Comparison of ENCODE assay signal across 8 cellular contexts in genomic region chr16:807345-808251, GRCh38. TPM values are rescaled to one million over a fixed set of nuclear protein-coding genes. Genes with fewer than 3 reads are reported as not detected.
DNase-seq lines count a peak whose midpoint lies in the region; ATAC-seq and TF ChIP-seq lines count a peak whose summit lies in the region.

No MANE protein-coding gene starts in this region.

- ATAC-seq in HG02571 (IDR thresholded peaks at IDR 0.05; ENCODE audit: unreplicated experiment) (peak; percentile 85), T-cell (replicated peaks in 1 of 4) (peak; percentile 88 to 96 (median 94)), left cardiac atrium (peak; percentile 99), upper lobe of left lung (ENCODE audit: low FRiP score in 2 of 2) (peak; percentile 94 to 97)

- TF ChIP-seq CTCF in GM06990 (IDR thresholded peaks at IDR 0.05; ENCODE audit: insufficient read depth, low read length, poor library complexity, severe bottlenecking) (no peak), upper lobe of left lung (IDR thresholded peaks at IDR 0.05) (peak in 2 of 6 experiments; percentile 17 to 20)

- peak overlapping the region; percentile 95 to 96 for H3K27ac Mint-ChIP-seq in T-cell

- H3K9me3 Mint-ChIP-seq in T-cell: no peaks in the 10 kb centered on the region

- no peaks in the 10 kb centered on the region for H3K36me3 Mint-ChIP-seq in T-cell

- CTCF ChIA-PET in T-cell (lab: Charles Lee): no interaction called here

- TF ChIP-seq EP300 in upper lobe of left lung (IDR thresholded peaks at IDR 0.05): no peak

- POLR2A ChIA-PET in T-cell (lab: Charles Lee): interaction anchor here in 1 of 2 donors (0.8 kb wide), 1 partner anchor 92 kb away, joined by 4 read pairs; no protein-coding TSS in a partner anchor

- peak overlapping the region; percentile 92 to 97 (median 95) for H3K27ac ChIP-seq in upper lobe of left lung

- H3K4me1 Mint-ChIP-seq in T-cell: peaks cover 11 to 17% (median 12%) of the 10 kb centered on the region in 3 donors

- peaks cover 0 to 3% (median 0%) of the 10 kb centered on the region in 4 donors for H3K9me3 ChIP-seq in upper lobe of left lung

- no peaks in the 10 kb centered on the region for H3K27me3 ChIP-seq in GM06990 (replicated peaks; ENCODE audit: control insufficient read depth, insufficient read depth, low read length)
- no peaks in the 10 kb centered on the region for H3K27me3 ChIP-seq in upper lobe of left lung

- no peaks in the 10 kb centered on the region; the same call in 1 of the 2 replicates for H3K36me3 ChIP-seq in GM06990 (ENCODE audit: control insufficient read depth, insufficient read depth, low read length)
- H3K36me3 ChIP-seq in upper lobe of left lung: no peaks in the 10 kb centered on the region

- 1 to 51% methylated on average over 43 to 71 of the region's 91 CpGs for WGBS in upper lobe of left lung, 2 donors

- intact Hi-C loops in left cardiac atrium (cut with DNase I): loop anchor here in 1 of 2 donors (5.0 kb wide), 1 partner anchor 250 kb away; no protein-coding TSS in a partner anchor
- intact Hi-C loops in posterior vena cava (cut with DNase I): no loop called here

- peaks cover 3 to 13% of the 10 kb centered on the region in 2 donors for H3K27me3 Mint-ChIP-seq in T-cell

- H3K4me3 ChIP-seq in GM06990 (replicated peaks; ENCODE audit: low read depth, low read length): peak overlapping the region; percentile 96
- peak overlapping the region; percentile 81 to 92 (median 88) for H3K4me3 ChIP-seq in upper lobe of left lung

- TF ChIP-seq POLR2A in upper lobe of left lung (IDR thresholded peaks at IDR 0.05): peak in 2 of 4 donors; percentile 83 to 86

- peak overlapping the region; percentile 94 to 96 (median 94) for H3K4me3 Mint-ChIP-seq in T-cell

- peak; percentile 95 for DNase-seq in GM06990 (ENCODE audit: extremely low read depth, insufficient read length)
- peak; percentile 76 for DNase-seq in NCI-H1105 treated with DMSO at 0.1 percent for 48 hours (lab: John Stamatoyannopoulos, UW)
- peak; percentile 55 to 84 (median 72) for DNase-seq in T-cell
- DNase-seq in amniotic epithelial cell (ENCODE audit: low read depth): peak; percentile 81
- peak; percentile 95 for DNase-seq in left cardiac atrium
- DNase-seq in posterior vena cava (ENCODE audit: low spot score): peak; percentile 99
- peak; percentile 96 to 98 for DNase-seq in upper lobe of left lung

- peaks cover 6 to 26% (median 8%) of the 10 kb centered on the region in 4 donors for H3K4me1 ChIP-seq in upper lobe of left lung

RNA-seq across cellular contexts. Expression of gene GNG13, which starts 7.1 kb away (rescaled TPM):
- total RNA-seq in T-cell: not detected
- not detected for total RNA-seq in left cardiac atrium
- not detected for total RNA-seq in posterior vena cava
- total RNA-seq in upper lobe of left lung: not detected

RNA-seq across cellular contexts. Expression of gene CHTF18, which starts 19.2 kb away (rescaled TPM):
- total RNA-seq in T-cell: 10 to 100 TPM; 29.6 to 73.2 (median 49.5) TPM
- 1 to 10 TPM; 4.7 to 8.8 TPM for total RNA-seq in left cardiac atrium
- total RNA-seq in posterior vena cava: 1 to 10 TPM; 7.7 TPM
- total RNA-seq in upper lobe of left lung: 10 to 100 TPM in 4 of 6 donors, 1 to 10 TPM in 2; 4.1 to 39.8 (median 17.9) TPM

RNA-seq across cellular contexts. Expression of gene RPUSD1, which starts 19.4 kb away (rescaled TPM):
- total RNA-seq in T-cell (10 to 100 TPM; 16.0 to 35.3 (median 34.5) TPM), left cardiac atrium (10 to 100 TPM; 11.1 to 11.4 TPM), posterior vena cava (10 to 100 TPM in 1 of 2 donors, 1 to 10 TPM in 1; 8.8 to 11.4 TPM), upper lobe of left lung (10 to 100 TPM; 14.5 to 43.0 (median 20.8) TPM)

RNA-seq across cellular contexts. Expression of gene MSLN, which starts 47.1 kb away (rescaled TPM):
- total RNA-seq in T-cell (under 1 TPM in 2 of 5 donors, not detected in 3; 0.55 to 0.60 TPM), left cardiac atrium (10 to 100 TPM; 12.6 to 13.0 TPM), posterior vena cava (under 1 TPM; 0.29 to 0.37 TPM), upper lobe of left lung (100 to 1,000 TPM in 4 of 6 donors, 10 to 100 TPM in 2; 47.8 to 275 (median 121) TPM)

Comparison
In these comparisons a context has a peak if more than half of its experiments do, and no peak if none do; other contexts are left out.
1. Peak in every context shown above with its lines: DNase-seq, ATAC-seq, H3K4me3 ChIP-seq and H3K27ac ChIP-seq.